8 cellular contexts compared by ENCODE assay signal in the genomic region with DNA sequence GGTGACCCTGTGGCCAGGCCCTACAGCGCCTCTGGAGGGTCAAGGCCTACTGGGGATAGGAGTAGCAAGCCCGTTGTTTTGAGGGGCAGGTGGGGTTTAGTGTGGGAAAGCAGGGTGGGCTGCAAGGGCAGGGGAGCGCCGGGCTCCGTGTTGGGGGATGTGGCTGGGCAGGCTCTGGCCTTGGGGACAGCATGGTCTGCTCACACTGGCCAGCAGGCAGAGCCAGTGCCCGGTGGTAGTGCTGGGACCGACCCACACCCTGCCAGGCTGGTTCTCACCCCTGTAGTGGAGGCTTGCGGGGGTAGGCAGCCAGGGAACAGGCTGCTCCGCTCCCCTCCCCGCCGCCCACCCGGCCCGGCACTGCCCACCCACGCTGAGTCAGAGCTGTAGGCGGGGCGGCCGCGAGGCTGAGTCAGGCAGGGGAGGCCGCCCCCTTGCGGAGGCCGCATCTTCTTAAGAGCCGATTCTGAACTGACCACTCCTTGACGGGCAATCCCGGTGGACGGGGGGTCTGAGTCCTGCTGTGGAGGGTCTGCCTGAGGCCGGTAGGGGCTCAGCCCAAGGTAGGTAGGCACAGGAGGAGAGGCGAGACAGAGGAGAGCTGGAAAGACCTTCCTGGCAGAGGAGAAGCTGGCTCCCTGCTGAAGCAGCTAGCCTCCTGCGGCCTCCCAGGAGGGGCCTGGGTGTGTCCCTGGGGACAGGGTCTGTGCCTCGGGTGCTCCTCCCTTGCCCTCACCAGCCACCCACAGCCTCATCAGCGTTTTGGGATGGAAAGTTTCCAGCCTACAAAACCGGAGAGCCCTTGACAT.
A peak's percentile ranks its signal among the peaks of the same experiment; 100 is the strongest.
DNase-seq lines count a peak whose midpoint lies in the region; ATAC-seq, FAIRE-seq and TF ChIP-seq lines count a peak whose summit lies in the region.

No MANE protein-coding gene starts in this region.

- H3K4me1 Mint-ChIP-seq in activated naive CD4-positive, alpha-beta T cell treated with anti-CD3 and anti-CD28 coated beads for 36 hours (ENCODE audit: low read depth): peaks cover 28% of the 10 kb centered on the region

- no peaks in the 10 kb centered on the region for H3K27me3 ChIP-seq in PC-3 (ENCODE audit: low read length)
- no peaks in the 10 kb centered on the region for H3K27me3 ChIP-seq in pancreas
- no peaks in the 10 kb centered on the region for H3K27me3 ChIP-seq in thyroid gland

- H3K27ac Mint-ChIP-seq in activated naive CD4-positive, alpha-beta T cell treated with anti-CD3 and anti-CD28 coated beads for 36 hours: no peak overlapping the region

- no peaks in the 10 kb centered on the region for H3K79me2 ChIP-seq in PC-3 (ENCODE audit: low read length)

- peak overlapping the region; percentile 82 for H3K9ac ChIP-seq in PC-3 (ENCODE audit: low read length)

- POLR2A ChIA-PET in PC-3 (lab: Charles Lee; ENCODE audit: unreplicated experiment): interaction anchor here (0.5 to 0.8 kb wide), 4 partner anchors 64 to 676 kb away, joined by 3 to 11 read pairs (median 4); no protein-coding TSS in a partner anchor

- H3K27ac ChIP-seq in PC-3 (ENCODE audit: low read length) (peak overlapping the region; percentile 90), pancreas (no peak overlapping the region), thyroid gland (peak overlapping the region; percentile 92 to 96 (median 95))

- no peaks in the 10 kb centered on the region for H4K20me1 ChIP-seq in PC-3 (ENCODE audit: low read length)

- no peak overlapping the region for H2AFZ ChIP-seq in PC-3 (ENCODE audit: low read length)

- no peaks in the 10 kb centered on the region for H3K9me3 Mint-ChIP-seq in activated naive CD4-positive, alpha-beta T cell treated with anti-CD3 and anti-CD28 coated beads for 36 hours

- ATAC-seq in PC-3: peak; percentile 48
- ATAC-seq in pancreas: peak; percentile 11 to 64 (median 54)
- ATAC-seq in GM18861 (IDR thresholded peaks at IDR 0.05; ENCODE audit: unreplicated experiment): no peak

- no peaks in the 10 kb centered on the region for H3K36me3 Mint-ChIP-seq in activated naive CD4-positive, alpha-beta T cell treated with anti-CD3 and anti-CD28 coated beads for 36 hours (ENCODE audit: low read depth)

- intact Hi-C loops in PC-3 (cut with micrococcal nuclease): no loop called here
- intact Hi-C loops in activated naive CD4-positive, alpha-beta T cell treated with anti-CD3 and anti-CD28 coated beads for 36 hours (cut with micrococcal nuclease): loop anchor here (1.0 to 10.0 kb wide), 2 partner anchors 106 to 303 kb away; a partner anchor contains a TSS
- intact Hi-C loops in pancreas (cut with DNase I): no loop called here
- intact Hi-C loops in thyroid gland (cut with DNase I): no loop called here

- TF ChIP-seq CTCF in PC-3 (conservative IDR thresholded peaks at IDR 0.05; ENCODE audit: low read depth, low read length) (peak; percentile 78), pancreas (IDR thresholded peaks at IDR 0.05) (peak in 2 of 4 donors; percentile 22 to 38), thyroid gland (IDR thresholded peaks at IDR 0.05) (peak in 5 of 6 experiments; percentile 37 to 63 (median 49))

- H3K36me3 ChIP-seq in PC-3 (ENCODE audit: low read depth, low read length) (peaks cover 11% of the 10 kb centered on the region; the same call in 1 of the 2 replicates), pancreas (no peaks in the 10 kb centered on the region), thyroid gland (peaks cover 6 to 11% of the 10 kb centered on the region in 2 donors)

- H3K4me3 Mint-ChIP-seq in activated naive CD4-positive, alpha-beta T cell treated with anti-CD3 and anti-CD28 coated beads for 36 hours: no peak overlapping the region

- H3K9me3 ChIP-seq in PC-3 (ENCODE audit: low read length) (no peaks in the 10 kb centered on the region), pancreas (no peaks in the 10 kb centered on the region), thyroid gland (no peaks in the 10 kb centered on the region)

- H3K27me3 Mint-ChIP-seq in activated naive CD4-positive, alpha-beta T cell treated with anti-CD3 and anti-CD28 coated beads for 36 hours (ENCODE audit: low read depth): no peaks in the 10 kb centered on the region

- WGBS in pancreas, 2 donors: 38 to 48% methylated on average over 31 of the region's 31 CpGs
- WGBS in thyroid gland, 2 donors: 44 to 47% methylated on average over 6 to 22 of the region's 31 CpGs

- CTCF ChIA-PET in PC-3 (lab: Charles Lee): interaction anchor here (0.6 to 2.4 kb wide), 6 partner anchors 60 to 334 kb away, joined by 3 to 21 read pairs (median 7); no protein-coding TSS in a partner anchor
- CTCF ChIA-PET in activated naive CD4-positive, alpha-beta T cell treated with anti-CD3 and anti-CD28 coated beads for 36 hours (lab: Charles Lee): interaction anchor here (0.6 to 2.2 kb wide), 4 partner anchors 28 to 996 kb away, joined by 3 to 5 read pairs (median 4); a partner anchor contains a TSS

- peaks cover 3% of the 10 kb centered on the region for H3F3A ChIP-seq in PC-3 (ENCODE audit: low read length, unreplicated experiment)

- H3K4me3 ChIP-seq in PC-3 (ENCODE audit: low read length): peak overlapping the region; percentile 64
- no peak overlapping the region for H3K4me3 ChIP-seq in pancreas
- no peak overlapping the region for H3K4me3 ChIP-seq in thyroid gland (replicated peaks in 1 of 3)

- no peaks in the 10 kb centered on the region for H3K9me2 ChIP-seq in PC-3 (replicated peaks; ENCODE audit: low read length)

- no peak for FAIRE-seq in pancreas (lab: Jason Lieb, UNC)

- H3K4me1 ChIP-seq in PC-3 (ENCODE audit: insufficient read depth, low read length) (peaks cover 53% of the 10 kb centered on the region), pancreas (peaks cover 0 to 2% (median 0%) of the 10 kb centered on the region in 3 donors), thyroid gland (peaks cover 31 to 41% of the 10 kb centered on the region in 2 donors)

- BruUV-seq in PC-3 (replicated peaks; lab: Mats Ljungman, UMichigan): no TSS peak

- peak; percentile 62 for DNase-seq in GM04504 (ENCODE audit: low read depth)
- DNase-seq in PC-3: peak; percentile 81
- peak; percentile 51 for DNase-seq in activated naive CD4-positive, alpha-beta T cell treated with anti-CD3 and anti-CD28 coated beads for 36 hours
- DNase-seq in germinal center (ENCODE audit: low spot score): peak; percentile 26
- DNase-seq in pancreas: peak in 3 of 6 donors; percentile 54 to 81 (median 58)
- DNase-seq in thyroid gland: peak; percentile 79 to 85
- DNase-seq in GM19240 (ENCODE audit: insufficient read length, low spot score): no peak

- H3K4me2 ChIP-seq in PC-3 (ENCODE audit: low read length): peak overlapping the region; percentile 94

- peak in 1 of 2 donors; percentile 19 for TF ChIP-seq POLR2A in thyroid gland (IDR thresholded peaks at IDR 0.05)

Comparison
In these comparisons a context has a peak if more than half of its experiments do, and no peak if none do; other contexts are left out.
1. H3K27ac ChIP-seq: peak in PC-3 (single experiment) and thyroid gland (3 of 3); none in pancreas (0 of 4).